ENCODE assay signal across 12 cellular contexts in genomic region chr13:52650731-52651130, GRCh38. TPM values are rescaled to one million over a fixed set of nuclear protein-coding genes. Genes with fewer than 3 reads are reported as not detected.
DNase-seq lines count a peak whose midpoint lies in the region; ATAC-seq, FAIRE-seq and TF ChIP-seq lines count a peak whose summit lies in the region.
"Had no signal": no experiment of that assay in that cellular context is flagged by ENCODE, and none has a peak within 500 bp of the region (broad histone marks: within the 10 kb centered on the region; RNA-seq: fewer than 3 reads in every experiment).

No MANE protein-coding gene starts in this region.

- H3K4me1 ChIP-seq in A673 (ENCODE audit: insufficient read depth, low read length, poor library complexity, severe bottlenecking) (peaks cover 7% of the 10 kb centered on the region), HAP-1 (peaks cover 10% of the 10 kb centered on the region), astrocyte (ENCODE audit: insufficient read depth, low read length) (peaks cover 17% of the 10 kb centered on the region), left lung (peaks cover 10 to 33% of the 10 kb centered on the region in 2 donors)

- H3K27ac ChIP-seq in A673 (ENCODE audit: low read depth, low read length, poor library complexity, severe bottlenecking) (peak overlapping the region; percentile 97), astrocyte (ENCODE audit: low read depth, low read length) (no peak overlapping the region), left lung (no peak overlapping the region)

- peaks cover 6% of the 10 kb centered on the region for H3K36me3 Mint-ChIP-seq in astrocyte (ENCODE audit: low read depth, unreplicated experiment)

- H3K36me3 ChIP-seq in A673 (ENCODE audit: insufficient read depth, low read length, poor library complexity, severe bottlenecking) (peaks cover 16% of the 10 kb centered on the region), HAP-1 (replicated peaks) (peaks cover 21% of the 10 kb centered on the region), astrocyte (ENCODE audit: insufficient read depth, low read length) (peaks cover 6% of the 10 kb centered on the region), left lung (peaks cover 0 to 13% of the 10 kb centered on the region in 2 donors)
- H3K36me3 ChIP-seq: prostate gland had no signal

- H3K9ac ChIP-seq in astrocyte (ENCODE audit: low read length), result peak overlapping the region; percentile 96

- no peak for FAIRE-seq in astrocyte (lab: Jason Lieb, UNC)

- H3K9me3 ChIP-seq in A673 (ENCODE audit: low read depth, low read length, poor library complexity, severe bottlenecking), result no peaks in the 10 kb centered on the region
- H3K9me3 ChIP-seq in HAP-1, result no peaks in the 10 kb centered on the region
- H3K9me3 ChIP-seq in astrocyte (ENCODE audit: insufficient read depth, low read depth, low read length), result no peaks in the 10 kb centered on the region
- no peaks in the 10 kb centered on the region for H3K9me3 ChIP-seq in left lung
- H3K9me3 ChIP-seq: prostate gland had no signal

- TF ChIP-seq CTCF in A673 (conservative IDR thresholded peaks at IDR 0.05; ENCODE audit: low read depth, low read length) (no peak), astrocyte (IDR thresholded peaks at IDR 0.05; ENCODE audit: insufficient read depth, low read depth, low read length) (no peak), left lung (IDR thresholded peaks at IDR 0.05) (no peak), omental fat pad (IDR thresholded peaks at IDR 0.05) (no peak)

- peaks cover 58% of the 10 kb centered on the region for H3K79me2 ChIP-seq in astrocyte (ENCODE audit: insufficient read depth, low read length)

- H3K9me3 Mint-ChIP-seq in astrocyte (ENCODE audit: unreplicated experiment), result no peaks in the 10 kb centered on the region

- H3K4me3 Mint-ChIP-seq in astrocyte (ENCODE audit: unreplicated experiment), result no peak overlapping the region

- peaks cover 18% of the 10 kb centered on the region for H4K20me1 ChIP-seq in astrocyte (ENCODE audit: insufficient read depth, low read length)

- POLR2A ChIA-PET in A673 (lab: Charles Lee; ENCODE audit: low non-redundant PET), result no interaction called here

- peak overlapping the region; percentile 96 for H3K4me2 ChIP-seq in astrocyte (ENCODE audit: low read length)

- H2AFZ ChIP-seq in astrocyte (ENCODE audit: low read depth, low read length), result no peak overlapping the region

- H3K27me3 ChIP-seq in A673 (replicated peaks; ENCODE audit: insufficient read depth, low read depth, low read length, poor library complexity) (no peaks in the 10 kb centered on the region), HAP-1 (ENCODE audit: low read depth) (no peaks in the 10 kb centered on the region), astrocyte (ENCODE audit: insufficient read depth, low read length) (no peaks in the 10 kb centered on the region), left lung (no peaks in the 10 kb centered on the region)

- no peak overlapping the region for H3K27ac Mint-ChIP-seq in astrocyte (ENCODE audit: unreplicated experiment)

- peaks cover 5% of the 10 kb centered on the region for H3K4me1 Mint-ChIP-seq in astrocyte (ENCODE audit: low read depth, unreplicated experiment)

- DNase-seq in A673 (ENCODE audit: low spot score) (no peak), HAP-1 (ENCODE audit: low spot score in 2 of 2) (no peak), astrocyte (ENCODE audit: low read depth) (no peak), left lung (no peak), NCI-H2081 (lab: John Stamatoyannopoulos, UW) (no peak), HuH-7 (ENCODE audit: low spot score) (no peak), omental fat pad (ENCODE audit: low spot score) (no peak)
- DNase-seq: activated gamma-delta T cell treated with Interleukin-2 at 50 U/mL for 16 hours, DMS153, NCI-H2107 had no signal

- no peaks in the 10 kb centered on the region for H3K27me3 Mint-ChIP-seq in astrocyte (ENCODE audit: low read depth, unreplicated experiment)

- BruUV-seq in A673 (replicated peaks; lab: Mats Ljungman, UMichigan), result no TSS peak

- in situ Hi-C loops in HAP-1 (cut with MboI; ENCODE audit: low sequenced_read_pairs), result loop anchor here (25.0 kb wide), 1 partner anchor 312 kb away; no protein-coding TSS in a partner anchor

- intact Hi-C loops in A673 (cut with micrococcal nuclease; ENCODE audit: unreplicated experiment) (loop anchor here (5.0 to 10.0 kb wide), 2 partner anchors 154 to 197 kb away; partner anchors contain the start of gene PCDH8), left lung (cut with DNase I) (no loop called here)

- no peak for ATAC-seq in left lung
- ATAC-seq in omental fat pad (ENCODE audit: low FRiP score), result no peak
- ATAC-seq in GM21717 (IDR thresholded peaks at IDR 0.05; ENCODE audit: unreplicated experiment), result no peak

- CTCF ChIA-PET in A673 (lab: Charles Lee), result no interaction called here

- peak overlapping the region; percentile 84 for H3K4me3 ChIP-seq in A673 (ENCODE audit: low read depth, low read length, poor library complexity, severe bottlenecking)
- H3K4me3 ChIP-seq in HAP-1, result peak overlapping the region; percentile 72
- H3K4me3 ChIP-seq in astrocyte (ENCODE audit: insufficient read depth, low read depth, low read length), result peak overlapping the region; percentile 90
- H3K4me3 ChIP-seq in left lung, result peak overlapping the region; percentile 71 to 78

RNA-seq across cellular contexts. Expression of gene SUGT1, which starts 1.9 kb away (rescaled TPM):
- total RNA-seq in A673 (2021) (104 and 132 TPM in 2 replicates), astrocyte (79.3 and 87.3 TPM in 2 replicates), left lung (10 to 100 TPM; 43.5 to 46.7 TPM), omental fat pad (10 to 100 TPM; 27.5 to 39.1 (median 33.6) TPM)

RNA-seq across cellular contexts. Expression of gene HNRNPA1L2, which starts 8.5 kb away (rescaled TPM):
- total RNA-seq in A673 (2021) (10.1 and 10.7 TPM in 2 replicates), astrocyte (6.4 and 6.7 TPM in 2 replicates), left lung (1 to 10 TPM; 4.4 to 5.1 TPM), omental fat pad (1 to 10 TPM; 1.1 to 5.2 (median 3.6) TPM)
